ENCODE assay signal across 8 cellular contexts in genomic region chrX:119605739-119606507, GRCh38. TPM values are rescaled to one million over a fixed set of nuclear protein-coding genes. Genes with fewer than 3 reads are reported as not detected.
DNase-seq lines count a peak whose midpoint lies in the region; ATAC-seq, FAIRE-seq and TF ChIP-seq lines count a peak whose summit lies in the region.

TSS of gene NKRF (minus strand) at chrX:119606424.

- H3K4me3 ChIP-seq in GM06990 (replicated peaks; ENCODE audit: low read depth, low read length): peak within 1 kb of the TSS; percentile 75
- H3K4me3 ChIP-seq in HAP-1: peak within 1 kb of the TSS; percentile 92
- H3K4me3 ChIP-seq in MM.1S (ENCODE audit: low read length): peak within 1 kb of the TSS; percentile 91
- H3K4me3 ChIP-seq in SU-DHL-6 (ENCODE audit: insufficient read depth, low read length, poor library complexity, severe bottlenecking): peak within 1 kb of the TSS; percentile 86
- H3K4me3 ChIP-seq in heart right ventricle: peak within 1 kb of the TSS; percentile 60 to 84 (median 68)
- H3K4me3 ChIP-seq in prostate gland: peak within 1 kb of the TSS; percentile 55 to 56

- H3K4me1 Mint-ChIP-seq in activated naive CD8-positive, alpha-beta T cell treated with anti-CD3 and anti-CD28 coated beads, Interleukin-2, amount 50 U/mL, for 24 hours: peaks cover 38% of the 10 kb centered on the region

- no peak for FAIRE-seq in urothelium cell line (lab: Jason Lieb, UNC)

- peak within 1 kb of the TSS; percentile 56 for H2AFZ ChIP-seq in MM.1S (ENCODE audit: low read length)
- H2AFZ ChIP-seq in SU-DHL-6 (ENCODE audit: low read depth, low read length, severe bottlenecking): peak within 1 kb of the TSS; percentile 18

- H3K4me1 ChIP-seq in HAP-1 (peaks cover 23% of the 10 kb centered on the region), MM.1S (ENCODE audit: low read length) (0 out of 2 replicates have a peak, but pooled peaks cover 4% of the 10 kb centered on the region), heart right ventricle (peaks cover 0 to 8% (median 0%) of the 10 kb centered on the region in 9 donors), prostate gland (replicated peaks) (no peaks in the 10 kb centered on the region)

- H3K9me2 ChIP-seq in MM.1S (replicated peaks; ENCODE audit: insufficient read depth, low read length) (no peaks in the 10 kb centered on the region), SU-DHL-6 (replicated peaks; ENCODE audit: insufficient read depth, low read length) (no peaks in the 10 kb centered on the region)

- H3K4me3 Mint-ChIP-seq in activated naive CD8-positive, alpha-beta T cell treated with anti-CD3 and anti-CD28 coated beads, Interleukin-2, amount 50 U/mL, for 24 hours: peak within 1 kb of the TSS; percentile 92

- 0% methylated on average over 31 to 74 of the region's 78 CpGs for WGBS in heart right ventricle, 2 donors
- under 1% methylated on average over 47 of the region's 78 CpGs for WGBS in prostate gland

- H3K27me3 Mint-ChIP-seq in activated naive CD8-positive, alpha-beta T cell treated with anti-CD3 and anti-CD28 coated beads, Interleukin-2, amount 50 U/mL, for 24 hours: no peaks in the 10 kb centered on the region

- H3K27ac Mint-ChIP-seq in activated naive CD8-positive, alpha-beta T cell treated with anti-CD3 and anti-CD28 coated beads, Interleukin-2, amount 50 U/mL, for 24 hours: peak within 1 kb of the TSS; percentile 96

- H4K20me1 ChIP-seq in MM.1S (ENCODE audit: insufficient read depth, low read length) (no peaks in the 10 kb centered on the region; the same call in 1 of the 2 replicates), SU-DHL-6 (ENCODE audit: low read depth, low read length) (0 out of 2 replicates have a peak, but pooled peaks cover 5% of the 10 kb centered on the region)

- no peaks in the 10 kb centered on the region for H3K36me3 ChIP-seq in GM06990 (ENCODE audit: control insufficient read depth, insufficient read depth, low read length)
- H3K36me3 ChIP-seq in HAP-1 (replicated peaks): peaks cover 18% of the 10 kb centered on the region
- no peaks in the 10 kb centered on the region for H3K36me3 ChIP-seq in MM.1S (replicated peaks; ENCODE audit: insufficient read depth, low read length)
- H3K36me3 ChIP-seq in SU-DHL-6 (ENCODE audit: low read length): no peaks in the 10 kb centered on the region
- peaks cover 0 to 4% (median 0%) of the 10 kb centered on the region in 9 donors for H3K36me3 ChIP-seq in heart right ventricle
- no peaks in the 10 kb centered on the region for H3K36me3 ChIP-seq in prostate gland

- peaks cover 13% of the 10 kb centered on the region for H3F3A ChIP-seq in MM.1S (ENCODE audit: insufficient read depth, low read length)
- no peaks in the 10 kb centered on the region for H3F3A ChIP-seq in SU-DHL-6 (ENCODE audit: insufficient read depth)

- peak within 1 kb of the TSS; percentile 78 for H3K27ac ChIP-seq in MM.1S (ENCODE audit: low read length)
- peak within 1 kb of the TSS; percentile 81 for H3K27ac ChIP-seq in SU-DHL-6 (ENCODE audit: low read depth, low read length)
- peak within 1 kb of the TSS; percentile 70 to 94 (median 91) for H3K27ac ChIP-seq in heart right ventricle
- peak within 1 kb of the TSS; percentile 91 for H3K27ac ChIP-seq in prostate gland

- ATAC-seq in activated naive CD8-positive, alpha-beta T cell treated with anti-CD3 and anti-CD28 coated beads, Interleukin-2, amount 50 U/mL, for 24 hours: peak; percentile 48
- ATAC-seq in heart right ventricle: peak; percentile 94 to 99 (median 96)

- no peaks in the 10 kb centered on the region for H3K9me3 Mint-ChIP-seq in activated naive CD8-positive, alpha-beta T cell treated with anti-CD3 and anti-CD28 coated beads, Interleukin-2, amount 50 U/mL, for 24 hours

- H3K4me2 ChIP-seq in MM.1S (ENCODE audit: low read depth, low read length) (peak within 1 kb of the TSS; percentile 81), SU-DHL-6 (ENCODE audit: low read depth, low read length, poor library complexity, severe bottlenecking) (peak within 1 kb of the TSS; percentile 79)

- DNase-seq in GM06990 (ENCODE audit: extremely low read depth, insufficient read length) (peak; percentile 88), HAP-1 (ENCODE audit: low spot score in 2 of 2) (peak; percentile 92 to 98), MM.1S (peak; percentile 92), heart right ventricle (peak; percentile 92 to 93), prostate gland (ENCODE audit: low spot score) (peak; percentile 87), urothelium cell line (ENCODE audit: low spot score) (peak; percentile 71)
- DNase-seq in activated naive CD8-positive, alpha-beta T cell treated with anti-CD3 and anti-CD28 coated beads, Interleukin-2, amount 50 U/mL, for 24 hours: peak; percentile 86

- no peak for TF ChIP-seq CTCF in GM06990 (IDR thresholded peaks at IDR 0.05; ENCODE audit: insufficient read depth, low read length, poor library complexity, severe bottlenecking)
- TF ChIP-seq CTCF in MM.1S (IDR thresholded peaks at IDR 0.05; ENCODE audit: low read length): no peak
- TF ChIP-seq CTCF in SU-DHL-6 (IDR thresholded peaks at IDR 0.05; ENCODE audit: insufficient read depth, low read length, poor library complexity, severe bottlenecking): no peak
- TF ChIP-seq CTCF in heart right ventricle (IDR thresholded peaks at IDR 0.05): no peak
- no peak for TF ChIP-seq CTCF in prostate gland (IDR thresholded peaks at IDR 0.05)

- TF ChIP-seq POLR2A in prostate gland (IDR thresholded peaks at IDR 0.05): peak; percentile 89

- H3K79me2 ChIP-seq in MM.1S (ENCODE audit: low read length): peaks cover 49% of the 10 kb centered on the region
- H3K79me2 ChIP-seq in SU-DHL-6 (ENCODE audit: insufficient read depth, low read length): peaks cover 46% of the 10 kb centered on the region

- H3K9ac ChIP-seq in MM.1S (ENCODE audit: low read length) (peak within 1 kb of the TSS; percentile 96), SU-DHL-6 (ENCODE audit: low read length) (peak within 1 kb of the TSS; percentile 95)

- H3K36me3 Mint-ChIP-seq in activated naive CD8-positive, alpha-beta T cell treated with anti-CD3 and anti-CD28 coated beads, Interleukin-2, amount 50 U/mL, for 24 hours (ENCODE audit: low read depth): peaks cover 13% of the 10 kb centered on the region

- H3K27me3 ChIP-seq in GM06990 (replicated peaks; ENCODE audit: control insufficient read depth, insufficient read depth, low read length): no peaks in the 10 kb centered on the region
- H3K27me3 ChIP-seq in HAP-1 (ENCODE audit: low read depth): no peaks in the 10 kb centered on the region
- H3K27me3 ChIP-seq in MM.1S (replicated peaks; ENCODE audit: insufficient read depth, low read length): no peaks in the 10 kb centered on the region
- no peaks in the 10 kb centered on the region for H3K27me3 ChIP-seq in SU-DHL-6 (ENCODE audit: low read length)
- peaks cover 0 to 9% (median 0%) of the 10 kb centered on the region in 7 donors for H3K27me3 ChIP-seq in heart right ventricle
- H3K27me3 ChIP-seq in prostate gland (replicated peaks; ENCODE audit: insufficient read depth): no peaks in the 10 kb centered on the region

- in situ Hi-C loops in HAP-1 (cut with MboI; ENCODE audit: low sequenced_read_pairs): no loop called here

- intact Hi-C loops in heart right ventricle (cut with DNase I) (loop anchor here in 1 of 10 donors (5.0 kb wide), 1 partner anchor 126 kb away; no protein-coding TSS in a partner anchor), prostate gland (cut with DNase I) (loop anchor here (10.0 kb wide), 1 partner anchor 269 kb away; the partner anchor contains the start of genes NDUFA1 and RNF113A)

- H3K9me3 ChIP-seq in HAP-1 (no peaks in the 10 kb centered on the region), MM.1S (replicated peaks; ENCODE audit: insufficient read depth, low read length) (no peaks in the 10 kb centered on the region), SU-DHL-6 (ENCODE audit: insufficient read depth, low read length) (no peaks in the 10 kb centered on the region), heart right ventricle (no peaks in the 10 kb centered on the region), prostate gland (no peaks in the 10 kb centered on the region)

RNA-seq across cellular contexts. Expression of gene NKRF, which starts in this region (rescaled TPM):
- 1 to 10 TPM; 4.2 to 5.9 (median 4.6) TPM for total RNA-seq in heart right ventricle
- polyA plus RNA-seq in heart right ventricle: 1 to 10 TPM; 2.8 to 6.9 TPM
- total RNA-seq in prostate gland: 1 to 10 TPM; 6.6 to 6.9 TPM

Comparison
In these comparisons a context has a peak if more than half of its experiments do, and no peak if none do; other contexts are left out.
1. Peak in every context shown above with its lines: DNase-seq, ATAC-seq, H3K4me3 ChIP-seq and H3K27ac ChIP-seq.